19 cellular contexts compared by ENCODE assay signal in genomic region chr2:39683022-39683699, GRCh38. TPM values are rescaled to one million over a fixed set of nuclear protein-coding genes. Genes with fewer than 3 reads are reported as not detected.
DNase-seq lines count a peak whose midpoint lies in the region; ATAC-seq, FAIRE-seq and TF ChIP-seq lines count a peak whose summit lies in the region.
"Had no signal": no experiment of that assay in that cellular context is flagged by ENCODE, and none has a peak within 500 bp of the region (broad histone marks: within the 10 kb centered on the region; RNA-seq: fewer than 3 reads in every experiment).

No MANE protein-coding gene starts in this region.

- H3K27me3 ChIP-seq in cardiac muscle cell: no peaks in the 10 kb centered on the region
- H3K27me3 ChIP-seq in left ventricle myocardium inferior (ENCODE audit: low read depth): no peaks in the 10 kb centered on the region
- H3K27me3 ChIP-seq in dorsolateral prefrontal cortex: peaks cover 0 to 10% (median 0%) of the 10 kb centered on the region in 45 donors
- H3K27me3 ChIP-seq in thoracic aorta (replicated peaks; ENCODE audit: insufficient read depth): no peaks in the 10 kb centered on the region
- H3K27me3 ChIP-seq: BLaER1 had no signal

- no peak for TF ChIP-seq EP300 in A549 (IDR thresholded peaks at IDR 0.05)

- H3K4me1 ChIP-seq in cardiac muscle cell (ENCODE audit: low read depth) (peaks cover 39% of the 10 kb centered on the region), left ventricle myocardium inferior (peaks cover 49% of the 10 kb centered on the region), A549 (no peaks in the 10 kb centered on the region), thoracic aorta (ENCODE audit: control insufficient read depth in 1 of 2, low read depth in 2 of 2) (peaks cover 0 to 9% of the 10 kb centered on the region in 2 donors)
- H3K4me1 ChIP-seq: BLaER1 had no signal

- POLR2A ChIA-PET in A549 (lab: Yijun Ruan, JAX): no interaction called here

- no peak for TF ChIP-seq POLR2A in A549 (IDR thresholded peaks at IDR 0.05; ENCODE audit: low read length)

- H3K36me3 ChIP-seq in cardiac muscle cell (no peaks in the 10 kb centered on the region), left ventricle myocardium inferior (no peaks in the 10 kb centered on the region), thoracic aorta (no peaks in the 10 kb centered on the region)
- H3K36me3 ChIP-seq: BLaER1 had no signal

- no peak for TF ChIP-seq RAD21 in A549 (conservative IDR thresholded peaks at IDR 0.05 in 1 of 2, IDR thresholded peaks at IDR 0.05 in 1 of 2)

- intact Hi-C loops in left ventricle myocardium inferior (cut with micrococcal nuclease) (no loop called here), dorsolateral prefrontal cortex (cut with DNase I) (no loop called here)

- H3K9me3 ChIP-seq in cardiac muscle cell (ENCODE audit: low read depth) (no peaks in the 10 kb centered on the region), left ventricle myocardium inferior (replicated peaks) (peaks cover 5% of the 10 kb centered on the region), A549 (peaks cover 6% of the 10 kb centered on the region; the same call in 2 of the 3 replicates), thoracic aorta (no peaks in the 10 kb centered on the region)
- H3K9me3 ChIP-seq: BLaER1 had no signal

- H3K4me2 ChIP-seq in A549: no peak overlapping the region
- H3K4me2 ChIP-seq: BLaER1 had no signal

- TF ChIP-seq CTCF in cardiac muscle cell (IDR thresholded peaks at IDR 0.05; ENCODE audit: low read depth, low read length) (no peak), left ventricle myocardium inferior (IDR thresholded peaks at IDR 0.05; ENCODE audit: borderline replicate concordance) (no peak), A549 (IDR thresholded peaks at IDR 0.05) (no peak), dorsolateral prefrontal cortex (IDR thresholded peaks at IDR 0.05 in 54 of 56, conservative IDR thresholded peaks at IDR 0.05 in 2 of 56; ENCODE audit: low read depth in 1 of 56, partially characterized antibody in 56 of 56) (no peak), thoracic aorta (IDR thresholded peaks at IDR 0.05) (no peak)

- WGBS in A549 (ENCODE audit: missing lambda C conversion rate): 67% methylated on average over 9 of the region's 9 CpGs

- no peak for ATAC-seq in A549
- no peak for ATAC-seq in thoracic aorta (ENCODE audit: insufficient number of reproducible peaks, low FRiP score, low read depth)
- ATAC-seq: HCT116 had no signal

- no peak for FAIRE-seq in A549 (lab: Jason Lieb, UNC)
- FAIRE-seq: HTR-8/SVneo had no signal

- CTCF ChIA-PET in A549 (lab: Yijun Ruan, JAX): interaction anchor here (0.6 to 1.6 kb wide), 3 partner anchors 14 to 154 kb away, joined by 3 to 7 read pairs (median 5); no protein-coding TSS in a partner anchor

- H3K4me3 ChIP-seq in cardiac muscle cell (no peak overlapping the region), left ventricle myocardium inferior (no peak overlapping the region), A549 (no peak overlapping the region), dorsolateral prefrontal cortex (peak overlapping the region in 18 of 59 donors; percentile 1 to 34 (median 17)), thoracic aorta (peak overlapping the region; percentile 30)
- H3K4me3 ChIP-seq: BLaER1 had no signal

- DNase-seq in cardiac muscle cell (ENCODE audit: low read depth in 1 of 2, low spot score in 1 of 2) (no peak), left ventricle myocardium inferior (no peak), A549 (ENCODE audit: low read depth in 1 of 2, low spot score in 1 of 2) (no peak), dorsolateral prefrontal cortex (no peak), thoracic aorta (ENCODE audit: low spot score) (no peak)
- no peak for DNase-seq in stimulated activated CD4-positive, alpha-beta T cell treated with anti-CD3 and anti-CD28 coated beads, Interleukin-2, amount 100 ng/mL, for 48 hours
- no peak for DNase-seq in activated effector memory CD4-positive, alpha-beta T cell treated with anti-CD3 and anti-CD28 coated beads, Interleukin-2, amount 50 U/mL, for 16 hours
- DNase-seq: CD4-positive, alpha-beta memory T cell; DMS153; DMS79; GF-D8; GOT3; H7; HFFc6 had no signal

- peak overlapping the region; percentile 46 for H3K27ac ChIP-seq in cardiac muscle cell
- no peak overlapping the region for H3K27ac ChIP-seq in left ventricle myocardium inferior (replicated peaks)
- H3K27ac ChIP-seq in A549: no peak overlapping the region
- peak overlapping the region in 35 of 59 donors; percentile 3 to 68 (median 36) for H3K27ac ChIP-seq in dorsolateral prefrontal cortex
- no peak overlapping the region for H3K27ac ChIP-seq in thoracic aorta
- H3K27ac ChIP-seq: 22Rv1, BLaER1 had no signal

TF ChIP-seq in A549, 52 proteins besides CTCF, POLR2A, EP300 and RAD21:
- no peak for TF ChIP-seq TP53 (CRISPR knock-in tag; IDR thresholded peaks at IDR 0.05)
- peak; percentile 49 for TF ChIP-seq MAFK (IDR thresholded peaks at IDR 0.05; ENCODE audit: partially characterized antibody)

RNA-seq across cellular contexts. Expression of gene TMEM178A, which starts 17.4 kb away (rescaled TPM):
- 21.3 and 22.5 TPM in 2 replicates for total RNA-seq in cardiac muscle cell
- 13.4 and 17.9 TPM in 2 replicates for polyA plus RNA-seq in cardiac muscle cell
- 3.6 TPM for total RNA-seq in left ventricle myocardium inferior
- polyA plus RNA-seq in A549 (2011; rRNA removed): 0.74 and 0.87 TPM in 2 replicates
- 0.03 TPM in 2 replicates for polyA plus RNA-seq in A549 (2012; cell fraction: cytosol; rRNA removed)
- 0.68 and 0.75 TPM in 2 replicates for polyA plus RNA-seq in A549 (2012; cell fraction: nucleus; rRNA removed)
- 0.13 to 0.15 TPM in 2 of 3 replicates, not detected in the other for polyA plus RNA-seq in A549 (2017; fragmentation: RNase III; extraction: RNeasy Plus Mini Kit Qiagen cat#74134 plus additional on column Dnase treatment)
- polyA minus RNA-seq in A549 (2011; rRNA and poly(A)+ RNA removed): 0.99 TPM in 1 of 2 replicates, not detected in the other
- total RNA-seq in dorsolateral prefrontal cortex: 100 to 1,000 TPM in 19 of 120 experiments, 10 to 100 TPM in 101; 41.1 to 132 (median 86.4) TPM
- 1 to 10 TPM; 5.4 to 6.5 TPM for total RNA-seq in thoracic aorta
- total RNA-seq: CD4-positive, alpha-beta memory T cell had no signal
- polyA plus RNA-seq: CD14-positive monocyte; CD4-positive, alpha-beta memory T cell had no signal

Comparison
In these comparisons a context has a peak if more than half of its experiments do, and no peak if none do; other contexts are left out.
1. H3K27ac ChIP-seq: peak in cardiac muscle cell (single experiment) and dorsolateral prefrontal cortex (35 of 59); none in left ventricle myocardium inferior (single experiment), A549 (0 of 2) and thoracic aorta (0 of 2).